22 cellular contexts compared by ENCODE assay signal in genomic region chr17:80347948-80348351, GRCh38.
"Had no signal": no experiment of that assay in that cellular context is flagged by ENCODE, and none has a peak within 500 bp of the region (broad histone marks: within the 10 kb centered on the region; RNA-seq: fewer than 3 reads in every experiment).

No MANE protein-coding gene starts in this region.

- H3K4me3 ChIP-seq: esophagus muscularis mucosa, gastrocnemius medialis, lung, ovary, thoracic aorta, transverse colon had no signal

- H3K27ac Mint-ChIP-seq: progenitor cell of endocrine pancreas had no signal

- H3K9me3 Mint-ChIP-seq: neural crest cell; stimulated activated naive B cell treated with anti-CD40 and anti-IgM and Interleukin-4, amounts not matched to agents 10 μg/mL and 1 μg/mL and 100 μg/mL, for 72 hours; stimulated activated naive CD8-positive, alpha-beta T cell treated with anti-CD3 and anti-CD28 coated beads, Interleukin-15, amount 100 ng/mL, for 72 hours had no signal

- H3K27me3 Mint-ChIP-seq: naive thymus-derived CD4-positive, alpha-beta T cell; progenitor cell of endocrine pancreas; stimulated activated naive B cell treated with anti-CD40 and anti-IgM and Interleukin-4, amounts not matched to agents 10 μg/mL and 1 μg/mL and 100 μg/mL, for 72 hours; stimulated activated naive CD8-positive, alpha-beta T cell treated with anti-CD3 and anti-CD28 coated beads, Interleukin-15, amount 100 ng/mL, for 72 hours had no signal

- H3K36me3 ChIP-seq: ovary had no signal

- H3K27ac ChIP-seq: esophagus muscularis mucosa, gastrocnemius medialis, ovary, thoracic aorta, transverse colon had no signal

- DNase-seq: central memory CD4-positive, alpha-beta T cell; effector memory CD4-positive, alpha-beta T cell; gastrocnemius medialis; glutamatergic neuron; islet precursor cell; left ventricle myocardium superior; mesendoderm; naive thymus-derived CD4-positive, alpha-beta T cell; nucleus accumbens; right cardiac atrium; stimulated activated CD4-positive, alpha-beta T cell treated with anti-CD3 and anti-CD28 coated beads, Interleukin-15, amount 100 ng/mL, for 24 hours; stimulated activated CD4-positive, alpha-beta T cell treated with anti-CD3 and anti-CD28 coated beads, Interleukin-1b, Interleukin-23, amount 100 ng/mL, for 48 hours; stimulated activated CD4-positive, alpha-beta T cell treated with anti-CD3 and anti-CD28 coated beads, Interleukin-4, amount 100 ng/mL, for 24 hours; stimulated activated naive B cell treated with anti-CD40 and anti-IgM and Interleukin-4, amounts not matched to agents 10 μg/mL and 1 μg/mL and 100 μg/mL, for 72 hours; stimulated activated naive CD8-positive, alpha-beta T cell treated with anti-CD3 and anti-CD28 coated beads, Interleukin-15, amount 100 ng/mL, for 72 hours; transverse colon had no signal

- H3K27me3 ChIP-seq: esophagus muscularis mucosa, gastrocnemius medialis, ovary, transverse colon had no signal

- H3K4me3 Mint-ChIP-seq: naive thymus-derived CD4-positive, alpha-beta T cell; neural crest cell; stimulated activated naive CD8-positive, alpha-beta T cell treated with anti-CD3 and anti-CD28 coated beads, Interleukin-15, amount 100 ng/mL, for 72 hours had no signal

- ATAC-seq: gastrocnemius medialis; left ventricle myocardium superior; naive thymus-derived CD4-positive, alpha-beta T cell; right cardiac atrium; stimulated activated naive B cell treated with anti-CD40 and anti-IgM and Interleukin-4, amounts not matched to agents 10 μg/mL and 1 μg/mL and 100 μg/mL, for 72 hours; stimulated activated naive CD8-positive, alpha-beta T cell treated with anti-CD3 and anti-CD28 coated beads, Interleukin-15, amount 100 ng/mL, for 72 hours had no signal

- H3K4me1 ChIP-seq: esophagus muscularis mucosa, gastrocnemius medialis, transverse colon had no signal

- H3K9me3 ChIP-seq: esophagus muscularis mucosa, gastrocnemius medialis, ovary, thoracic aorta, transverse colon had no signal
